In the genomic region with DNA sequence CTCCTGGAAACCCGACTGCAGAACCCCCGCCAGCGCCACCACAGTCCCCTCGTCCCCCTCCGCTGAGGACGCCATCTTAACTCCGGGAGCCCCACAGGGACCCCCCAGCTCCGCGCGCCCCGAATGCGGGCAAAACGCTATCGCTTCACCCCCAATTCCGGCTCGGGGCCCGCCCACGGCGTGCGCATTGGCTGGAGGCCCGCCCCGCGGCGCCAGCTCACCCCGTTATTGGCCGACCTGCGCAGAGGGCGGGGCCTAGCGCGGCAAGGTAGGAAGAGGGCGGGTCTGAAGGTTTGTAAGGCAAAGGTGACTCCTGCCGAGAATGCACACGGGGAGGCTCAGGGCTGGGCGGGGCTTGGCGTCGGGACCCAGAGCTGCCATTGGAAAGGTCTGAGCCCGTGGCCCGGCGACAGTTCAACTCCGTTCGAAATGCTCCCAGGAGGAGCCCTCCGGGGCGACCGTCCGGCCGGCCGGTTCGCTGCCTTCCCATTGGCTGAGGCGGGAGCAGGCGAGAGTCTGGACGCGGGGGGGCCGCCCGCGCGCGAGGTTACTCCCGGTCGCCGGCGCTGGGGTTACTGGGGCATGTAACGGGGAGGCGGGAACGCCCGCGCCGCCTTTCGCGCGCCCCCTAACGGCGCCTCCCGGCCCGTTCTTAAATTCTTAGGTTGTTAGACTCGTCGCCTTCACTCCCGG, we compare ENCODE assay signal across 1 cellular context.
TF ChIP-seq lines count a peak whose summit lies in the region.

TSS of gene LPCAT3 (minus strand) at position 127 of the 693 bp plus-strand sequence. CDS start at position 75, 52 bp downstream.

TF ChIP-seq in GM12878, 131 proteins besides CTCF, POLR2A, EP300 and RAD21 (continued from another document and continues in another):
- TF ChIP-seq, protein P1, sequence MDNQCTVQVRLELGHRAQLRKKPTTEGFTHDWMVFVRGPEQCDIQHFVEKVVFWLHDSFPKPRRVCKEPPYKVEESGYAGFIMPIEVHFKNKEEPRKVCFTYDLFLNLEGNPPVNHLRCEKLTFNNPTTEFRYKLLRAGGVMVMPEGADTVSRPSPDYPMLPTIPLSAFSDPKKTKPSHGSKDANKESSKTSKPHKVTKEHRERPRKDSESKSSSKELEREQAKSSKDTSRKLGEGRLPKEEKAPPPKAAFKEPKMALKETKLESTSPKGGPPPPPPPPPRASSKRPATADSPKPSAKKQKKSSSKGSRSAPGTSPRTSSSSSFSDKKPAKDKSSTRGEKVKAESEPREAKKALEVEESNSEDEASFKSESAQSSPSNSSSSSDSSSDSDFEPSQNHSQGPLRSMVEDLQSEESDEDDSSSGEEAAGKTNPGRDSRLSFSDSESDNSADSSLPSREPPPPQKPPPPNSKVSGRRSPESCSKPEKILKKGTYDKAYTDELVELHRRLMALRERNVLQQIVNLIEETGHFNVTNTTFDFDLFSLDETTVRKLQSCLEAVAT (IDR thresholded peaks at IDR 0.05) = 0 out of 2 replicates have a peak, but pooled peaks have one; percentile 37
- TF ChIP-seq RELA (IDR thresholded peaks at IDR 0.05; ENCODE audit: borderline replicate concordance, partially characterized antibody) = peak; percentile 67
- 0 out of 2 replicates have a peak, but pooled peaks have one; percentile 20 for TF ChIP-seq MYB (IDR thresholded peaks at IDR 0.05; ENCODE audit: borderline replicate concordance, low read depth, low read length)
- peak; percentile 85 for TF ChIP-seq ZNF207 (IDR thresholded peaks at IDR 0.05; ENCODE audit: borderline replicate concordance)
- TF ChIP-seq, protein P2, sequence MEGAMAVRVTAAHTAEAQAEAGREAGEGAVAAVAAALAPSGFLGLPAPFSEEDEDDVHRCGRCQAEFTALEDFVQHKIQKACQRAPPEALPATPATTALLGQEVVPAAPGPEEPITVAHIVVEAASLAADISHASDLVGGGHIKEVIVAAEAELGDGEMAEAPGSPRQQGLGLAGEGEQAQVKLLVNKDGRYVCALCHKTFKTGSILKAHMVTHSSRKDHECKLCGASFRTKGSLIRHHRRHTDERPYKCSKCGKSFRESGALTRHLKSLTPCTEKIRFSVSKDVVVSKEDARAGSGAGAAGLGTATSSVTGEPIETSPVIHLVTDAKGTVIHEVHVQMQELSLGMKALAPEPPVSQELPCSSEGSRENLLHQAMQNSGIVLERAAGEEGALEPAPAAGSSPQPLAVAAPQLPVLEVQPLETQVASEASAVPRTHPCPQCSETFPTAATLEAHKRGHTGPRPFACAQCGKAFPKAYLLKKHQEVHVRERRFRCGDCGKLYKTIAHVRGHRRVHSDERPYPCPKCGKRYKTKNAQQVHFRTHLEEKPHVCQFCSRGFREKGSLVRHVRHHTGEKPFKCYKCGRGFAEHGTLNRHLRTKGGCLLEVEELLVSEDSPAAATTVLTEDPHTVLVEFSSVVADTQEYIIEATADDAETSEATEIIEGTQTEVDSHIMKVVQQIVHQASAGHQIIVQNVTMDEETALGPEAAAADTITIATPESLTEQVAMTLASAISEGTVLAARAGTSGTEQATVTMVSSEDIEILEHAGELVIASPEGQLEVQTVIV (IDR thresholded peaks at IDR 0.05; ENCODE audit: borderline replicate concordance, partially characterized antibody) = peak; percentile 34
- no peak for TF ChIP-seq GABPA (IDR thresholded peaks at IDR 0.05; ENCODE audit: low read depth)
- TF ChIP-seq IKZF1 (conservative IDR thresholded peaks at IDR 0.05) = peak; percentile 74
- TF ChIP-seq, protein P3, sequence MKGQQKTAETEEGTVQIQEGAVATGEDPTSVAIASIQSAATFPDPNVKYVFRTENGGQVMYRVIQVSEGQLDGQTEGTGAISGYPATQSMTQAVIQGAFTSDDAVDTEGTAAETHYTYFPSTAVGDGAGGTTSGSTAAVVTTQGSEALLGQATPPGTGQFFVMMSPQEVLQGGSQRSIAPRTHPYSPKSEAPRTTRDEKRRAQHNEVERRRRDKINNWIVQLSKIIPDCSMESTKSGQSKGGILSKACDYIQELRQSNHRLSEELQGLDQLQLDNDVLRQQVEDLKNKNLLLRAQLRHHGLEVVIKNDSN (IDR thresholded peaks at IDR 0.05; ENCODE audit: borderline replicate concordance, extremely low read length, insufficient read depth, low read depth, low read length) = no peak
- no peak; the same call in 1 of the 2 replicates for TF ChIP-seq MXI1 (IDR thresholded peaks at IDR 0.05; ENCODE audit: low read depth, low read length)
- peak; percentile 58 for TF ChIP-seq CREB1 (IDR thresholded peaks at IDR 0.05; ENCODE audit: low read depth)
- TF ChIP-seq STAT1 (conservative IDR thresholded peaks at IDR 0.05) = 0 out of 2 replicates have a peak, but pooled peaks have one; percentile 22
- TF ChIP-seq FOXK2 (IDR thresholded peaks at IDR 0.05) = no peak
- no peak for TF ChIP-seq SMAD1 (IDR thresholded peaks at IDR 0.05; ENCODE audit: low read depth, partially characterized antibody)
- no peak for TF ChIP-seq ASH2L (IDR thresholded peaks at IDR 0.05; ENCODE audit: borderline replicate concordance, low read depth)
- TF ChIP-seq, protein P4, sequence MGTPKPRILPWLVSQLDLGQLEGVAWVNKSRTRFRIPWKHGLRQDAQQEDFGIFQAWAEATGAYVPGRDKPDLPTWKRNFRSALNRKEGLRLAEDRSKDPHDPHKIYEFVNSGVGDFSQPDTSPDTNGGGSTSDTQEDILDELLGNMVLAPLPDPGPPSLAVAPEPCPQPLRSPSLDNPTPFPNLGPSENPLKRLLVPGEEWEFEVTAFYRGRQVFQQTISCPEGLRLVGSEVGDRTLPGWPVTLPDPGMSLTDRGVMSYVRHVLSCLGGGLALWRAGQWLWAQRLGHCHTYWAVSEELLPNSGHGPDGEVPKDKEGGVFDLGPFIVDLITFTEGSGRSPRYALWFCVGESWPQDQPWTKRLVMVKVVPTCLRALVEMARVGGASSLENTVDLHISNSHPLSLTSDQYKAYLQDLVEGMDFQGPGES (IDR thresholded peaks at IDR 0.05) = no peak
- no peak; the same call in 1 of the 2 replicates for TF ChIP-seq FOXM1 (IDR thresholded peaks at IDR 0.05; ENCODE audit: low read depth, low read length)
- TF ChIP-seq PML (IDR thresholded peaks at IDR 0.05; ENCODE audit: low read length) = 0 out of 2 replicates have a peak, but pooled peaks have one; percentile 19
- peak; percentile 43; the same call in 1 of the 2 replicates for TF ChIP-seq CBFB (IDR thresholded peaks at IDR 0.05; ENCODE audit: low read depth)
- TF ChIP-seq BACH1 (IDR thresholded peaks at IDR 0.05; ENCODE audit: borderline replicate concordance) = peak; percentile 11; the same call in 1 of the 2 replicates
- TF ChIP-seq ZNF274 (IDR thresholded peaks at IDR 0.05; ENCODE audit: insufficient read depth, insufficient read length) = no peak
- no peak for TF ChIP-seq MEF2A (IDR thresholded peaks at IDR 0.05; ENCODE audit: insufficient read depth, low read depth, low read length)
- peak; percentile 15 for TF ChIP-seq FOS (IDR thresholded peaks at IDR 0.05; ENCODE audit: borderline replicate concordance, extremely low read depth, insufficient read length)
- TF ChIP-seq CUX1 (IDR thresholded peaks at IDR 0.05; ENCODE audit: insufficient replicate concordance, low read depth, low read length) = no peak
- TF ChIP-seq ZSCAN29 (IDR thresholded peaks at IDR 0.05) = no peak
- TF ChIP-seq MTA3 (IDR thresholded peaks at IDR 0.05; ENCODE audit: borderline replicate concordance, low read length) = no peak
- TF ChIP-seq HCFC1 (IDR thresholded peaks at IDR 0.05; ENCODE audit: low read length) = no peak; the same call in 1 of the 2 replicates
- TF ChIP-seq SIX5 (IDR thresholded peaks at IDR 0.05; ENCODE audit: low read depth, low read length, severe bottlenecking) = no peak
- no peak for TF ChIP-seq CBX5 (IDR thresholded peaks at IDR 0.05; ENCODE audit: low read depth)
- peak; percentile 90 for TF ChIP-seq HDGF (IDR thresholded peaks at IDR 0.05)
- TF ChIP-seq WRNIP1 (IDR thresholded peaks at IDR 0.05; ENCODE audit: borderline replicate concordance, low read depth, low read length) = no peak
- peak; percentile 33; the same call in 1 of the 2 replicates for TF ChIP-seq SREBF1 (IDR thresholded peaks at IDR 0.05; ENCODE audit: low read length)
- no peak for TF ChIP-seq BCL11A (IDR thresholded peaks at IDR 0.05; ENCODE audit: low read depth, low read length)
- peak; percentile 57; the same call in 1 of the 2 replicates for TF ChIP-seq TARDBP (IDR thresholded peaks at IDR 0.05; ENCODE audit: borderline replicate concordance)
- no peak for TF ChIP-seq NFIC (IDR thresholded peaks at IDR 0.05; ENCODE audit: low read depth, low read length)
- TF ChIP-seq NRF1 (conservative IDR thresholded peaks at IDR 0.05; ENCODE audit: low read depth, low read length) = peak; percentile 78
- 0 out of 2 replicates have a peak, but pooled peaks have one; percentile 23 for TF ChIP-seq IRF4 (IDR thresholded peaks at IDR 0.05; ENCODE audit: low read depth, low read length)
- TF ChIP-seq YY1 (IDR thresholded peaks at IDR 0.05; ENCODE audit: low read depth, low read length) = peak; percentile 88
- TF ChIP-seq POU2F2 (IDR thresholded peaks at IDR 0.05; ENCODE audit: borderline replicate concordance, low read depth, low read length) = peak; percentile 37; the same call in 1 of the 3 replicates
- TF ChIP-seq PKNOX1 (IDR thresholded peaks at IDR 0.05) = no peak
- TF ChIP-seq POLR2AphosphoS2 (IDR thresholded peaks at IDR 0.05; ENCODE audit: low read depth, low read length) = peak; percentile 61
- peak; percentile 64 for TF ChIP-seq POLR2AphosphoS5 (IDR thresholded peaks at IDR 0.05; ENCODE audit: low read length)
- no peak for TF ChIP-seq ZZZ3 (IDR thresholded peaks at IDR 0.05; ENCODE audit: control insufficient read depth, insufficient read length, low read depth)
- no peak for TF ChIP-seq YBX1 (IDR thresholded peaks at IDR 0.05)
- TF ChIP-seq ZNF24 (IDR thresholded peaks at IDR 0.05) = no peak
- peak; percentile 51 for TF ChIP-seq SMC3 (IDR thresholded peaks at IDR 0.05; ENCODE audit: borderline replicate concordance, low read length)
- TF ChIP-seq SREBF2 (IDR thresholded peaks at IDR 0.05; ENCODE audit: low read length) = no peak
- TF ChIP-seq TCF3 (IDR thresholded peaks at IDR 0.05; ENCODE audit: borderline replicate concordance, insufficient read depth, low read depth, low read length) = 0 out of 2 replicates have a peak, but pooled peaks have one; percentile 28
- no peak for TF ChIP-seq CHD2 (IDR thresholded peaks at IDR 0.05; ENCODE audit: borderline replicate concordance, low read depth, low read length)
- TF ChIP-seq, protein P5, sequence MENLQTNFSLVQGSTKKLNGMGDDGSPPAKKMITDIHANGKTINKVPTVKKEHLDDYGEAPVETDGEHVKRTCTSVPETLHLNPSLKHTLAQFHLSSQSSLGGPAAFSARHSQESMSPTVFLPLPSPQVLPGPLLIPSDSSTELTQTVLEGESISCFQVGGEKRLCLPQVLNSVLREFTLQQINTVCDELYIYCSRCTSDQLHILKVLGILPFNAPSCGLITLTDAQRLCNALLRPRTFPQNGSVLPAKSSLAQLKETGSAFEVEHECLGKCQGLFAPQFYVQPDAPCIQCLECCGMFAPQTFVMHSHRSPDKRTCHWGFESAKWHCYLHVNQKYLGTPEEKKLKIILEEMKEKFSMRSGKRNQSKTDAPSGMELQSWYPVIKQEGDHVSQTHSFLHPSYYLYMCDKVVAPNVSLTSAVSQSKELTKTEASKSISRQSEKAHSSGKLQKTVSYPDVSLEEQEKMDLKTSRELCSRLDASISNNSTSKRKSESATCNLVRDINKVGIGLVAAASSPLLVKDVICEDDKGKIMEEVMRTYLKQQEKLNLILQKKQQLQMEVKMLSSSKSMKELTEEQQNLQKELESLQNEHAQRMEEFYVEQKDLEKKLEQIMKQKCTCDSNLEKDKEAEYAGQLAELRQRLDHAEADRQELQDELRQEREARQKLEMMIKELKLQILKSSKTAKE (IDR thresholded peaks at IDR 0.05; ENCODE audit: low read depth, poor library complexity, severe bottlenecking) = peak; percentile 57
